In the genomic region with DNA sequence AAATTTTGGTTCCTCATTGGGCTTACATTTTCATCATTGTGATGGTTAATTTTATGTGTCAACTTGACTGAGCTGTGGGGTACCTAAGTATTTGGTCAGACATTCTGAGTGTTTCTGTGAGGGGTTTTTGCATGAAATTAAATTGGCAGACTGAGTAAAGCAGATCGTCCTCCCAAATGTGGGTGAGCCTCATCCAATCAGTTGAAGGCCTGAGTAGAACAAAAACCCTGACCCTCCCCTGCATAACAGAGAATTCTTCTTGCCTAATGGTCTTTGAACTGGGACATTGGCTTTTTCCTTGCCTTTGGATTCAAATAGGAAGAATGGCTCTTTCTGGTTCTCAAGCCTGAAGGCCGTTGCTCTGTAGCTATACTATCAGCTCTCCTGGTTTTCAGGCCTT, we compare ENCODE assay signal across 39 cellular contexts.
"Had no signal": no experiment of that assay in that cellular context is flagged by ENCODE, and none has a peak within 500 bp of the region (broad histone marks: within the 10 kb centered on the region; RNA-seq: fewer than 3 reads in every experiment).

No MANE protein-coding gene starts in this region.

- H3K27me3 ChIP-seq: adrenal gland, ascending aorta, body of pancreas, brain microvascular endothelial cell, breast epithelium, cardiac muscle cell had no signal

- H3K27ac ChIP-seq: adrenal gland, ascending aorta, body of pancreas, brain microvascular endothelial cell, breast epithelium, cardiac muscle cell had no signal

- FAIRE-seq: astrocyte, bronchial epithelial cell had no signal

- H3K9me3 ChIP-seq: adrenal gland, ascending aorta, body of pancreas, breast epithelium had no signal

- H3K27me3 Mint-ChIP-seq: activated naive CD4-positive, alpha-beta T cell treated with anti-CD3 and anti-CD28 coated beads, Interleukin-2, amount 10 ng/mL, durations not matched to agents 7 days and 5 days; activated naive CD4-positive, alpha-beta T cell treated with anti-CD3 and anti-CD28 coated beads, Interleukin-2, amount 50 U/mL, for 24 hours; activated naive CD8-positive, alpha-beta T cell; activated naive CD8-positive, alpha-beta T cell treated with anti-CD3 and anti-CD28 coated beads for 36 hours; activated naive CD8-positive, alpha-beta T cell treated with anti-CD3 and anti-CD28 coated beads, Interleukin-2, amount 10 ng/mL, durations not matched to agents 7 days and 5 days; activated T-cell treated with anti-CD3 and anti-CD28 coated beads, Interleukin-2, amount 50 U/mL, for 24 hours; activated T-helper 17 cell treated with anti-CD3 and anti-CD28 coated beads, Interleukin-2, amount 50 U/mL, for 72 hours; central memory CD8-positive, alpha-beta T cell had no signal

- H3K4me3 ChIP-seq: adrenal gland, ascending aorta, body of pancreas, breast epithelium, cardiac muscle cell had no signal

- H3K4me1 Mint-ChIP-seq: activated naive CD4-positive, alpha-beta T cell treated with anti-CD3 and anti-CD28 coated beads, Interleukin-2, amount 10 ng/mL, durations not matched to agents 7 days and 5 days; activated naive CD8-positive, alpha-beta T cell treated with anti-CD3 and anti-CD28 coated beads for 36 hours; activated naive CD8-positive, alpha-beta T cell treated with anti-CD3 and anti-CD28 coated beads, Interleukin-2, amount 10 ng/mL, durations not matched to agents 7 days and 5 days; activated naive CD8-positive, alpha-beta T cell treated with anti-CD3 and anti-CD28 coated beads, Interleukin-2, amount 50 U/mL, for 24 hours; activated T-helper 17 cell treated with anti-CD3 and anti-CD28 coated beads, Interleukin-2, amount 50 U/mL, for 72 hours; brain had no signal

- H3K27ac Mint-ChIP-seq: activated naive CD4-positive, alpha-beta T cell treated with anti-CD3 and anti-CD28 coated beads for 36 hours; activated naive CD4-positive, alpha-beta T cell treated with anti-CD3 and anti-CD28 coated beads, Interleukin-2, amount 10 ng/mL, durations not matched to agents 7 days and 5 days; activated naive CD4-positive, alpha-beta T cell treated with anti-CD3 and anti-CD28 coated beads, Interleukin-2, amount 50 U/mL, for 24 hours; activated naive CD4-positive, alpha-beta T cell treated with anti-CD3 and anti-CD28 coated beads, Interleukin-2, amount 50 U/mL, for 72 hours; activated naive CD8-positive, alpha-beta T cell; activated naive CD8-positive, alpha-beta T cell treated with anti-CD3 and anti-CD28 coated beads for 36 hours; activated naive CD8-positive, alpha-beta T cell treated with anti-CD3 and anti-CD28 coated beads, Interleukin-2, amount 10 ng/mL, durations not matched to agents 7 days and 5 days; activated naive CD8-positive, alpha-beta T cell treated with anti-CD3 and anti-CD28 coated beads, Interleukin-2, amount 50 U/mL, for 24 hours; activated T-cell treated with anti-CD3 and anti-CD28 coated beads, Interleukin-2, amount 50 U/mL, for 24 hours; activated T-cell treated with anti-CD3 and anti-CD28 coated beads, Interleukin-2, amount 50 U/mL, for 72 hours; activated T-helper 1 cell treated with anti-CD3 and anti-CD28 coated beads, Interleukin-12 subunit alpha, Interleukin-12 subunit beta, Interleukin-2, Interleukin-4 antibody, amounts not matched to agents 30 ng/mL and 10 ng/mL and 1 ng/mL, durations not matched to agents 14 hours and 24 hours and 36 hours; activated T-helper 17 cell treated with anti-CD3 and anti-CD28 coated beads, Interleukin-2, amount 50 U/mL, for 72 hours; activated T-helper 2 cell treated with anti-CD3 and anti-CD28 coated beads, Interferon-gamma antibody, Interleukin-2, Interleukin-4, amounts not matched to agents 10 μg/mL and 5 μg/mL and 100 μg/mL, durations not matched to agents 14 hours and 24 hours and 36 hours; brain had no signal

- H3K36me3 ChIP-seq: adrenal gland, ascending aorta, brain microvascular endothelial cell, breast epithelium, cardiac muscle cell had no signal

- DNase-seq: activated effector memory CD4-positive, alpha-beta T cell treated with anti-CD3 and anti-CD28 coated beads, Interleukin-2, amount 50 U/mL, for 16 hours; activated effector memory CD4-positive, alpha-beta T cell treated with Interleukin-2 at 50 U/mL for 16 hours; activated gamma-delta T cell; activated gamma-delta T cell treated with Interleukin-2 at 50 U/mL for 16 hours; activated naive CD4-positive, alpha-beta T cell; activated naive CD4-positive, alpha-beta T cell treated with anti-CD3 and anti-CD28 coated beads for 36 hours; activated naive CD4-positive, alpha-beta T cell treated with anti-CD3 and anti-CD28 coated beads, Interleukin-2, amount 10 ng/mL, durations not matched to agents 7 days and 5 days; activated naive CD4-positive, alpha-beta T cell treated with anti-CD3 and anti-CD28 coated beads, Interleukin-2, amount 50 U/mL, for 16 hours; activated naive CD4-positive, alpha-beta T cell treated with Interleukin-2 at 50 U/mL for 16 hours; activated naive CD8-positive, alpha-beta T cell treated with anti-CD3 and anti-CD28 coated beads for 36 hours; activated naive CD8-positive, alpha-beta T cell treated with anti-CD3 and anti-CD28 coated beads, Interleukin-2, amount 10 ng/mL, durations not matched to agents 7 days and 5 days; activated naive CD8-positive, alpha-beta T cell treated with anti-CD3 and anti-CD28 coated beads, Interleukin-2, amount 50 U/mL, for 24 hours; activated T-cell treated with anti-CD3 and anti-CD28 coated beads, Interleukin-2, amount 50 U/mL, for 24 hours; activated T-cell treated with anti-CD3 and anti-CD28 coated beads, Interleukin-2, amount 50 U/mL, for 4 hours; activated T-cell treated with anti-CD3 and anti-CD28 coated beads, Interleukin-2, amount 50 U/mL, for 48 hours; activated T-cell treated with anti-CD3 and anti-CD28 coated beads, Interleukin-2, amount 50 U/mL, for 72 hours; adrenal gland; amniotic stem cell; amygdala; anterior cingulate cortex; aorta; body of pancreas; brain microvascular endothelial cell; caudate nucleus; central memory CD4-positive, alpha-beta T cell; cerebellar nuclear complex had no signal

- ATAC-seq: activated naive CD4-positive, alpha-beta T cell treated with anti-CD3 and anti-CD28 coated beads, Interleukin-2, amount 50 U/mL, for 72 hours; activated naive CD8-positive, alpha-beta T cell treated with anti-CD3 and anti-CD28 coated beads, Interleukin-2, amount 50 U/mL, for 24 hours; activated T-cell treated with anti-CD3 and anti-CD28 coated beads, Interleukin-2, amount 50 U/mL, for 4 hours; activated T-cell treated with anti-CD3 and anti-CD28 coated beads, Interleukin-2, amount 50 U/mL, for 72 hours; activated T-helper 17 cell treated with anti-CD3 and anti-CD28 coated beads, Interleukin-2, amount 50 U/mL, for 72 hours; body of pancreas had no signal

- H3K4me1 ChIP-seq: ascending aorta, breast epithelium had no signal

- H3K9me3 Mint-ChIP-seq: activated naive CD4-positive, alpha-beta T cell treated with anti-CD3 and anti-CD28 coated beads for 36 hours; activated naive CD4-positive, alpha-beta T cell treated with anti-CD3 and anti-CD28 coated beads, Interleukin-2, amount 10 ng/mL, durations not matched to agents 7 days and 5 days; activated naive CD4-positive, alpha-beta T cell treated with anti-CD3 and anti-CD28 coated beads, Interleukin-2, amount 50 U/mL, for 24 hours; activated naive CD4-positive, alpha-beta T cell treated with anti-CD3 and anti-CD28 coated beads, Interleukin-2, amount 50 U/mL, for 72 hours; activated naive CD8-positive, alpha-beta T cell treated with anti-CD3 and anti-CD28 coated beads for 36 hours; activated naive CD8-positive, alpha-beta T cell treated with anti-CD3 and anti-CD28 coated beads, Interleukin-2, amount 10 ng/mL, durations not matched to agents 7 days and 5 days; activated naive CD8-positive, alpha-beta T cell treated with anti-CD3 and anti-CD28 coated beads, Interleukin-2, amount 50 U/mL, for 24 hours; activated T-cell treated with anti-CD3 and anti-CD28 coated beads, Interleukin-2, amount 50 U/mL, for 24 hours; activated T-cell treated with anti-CD3 and anti-CD28 coated beads, Interleukin-2, amount 50 U/mL, for 4 hours; activated T-cell treated with anti-CD3 and anti-CD28 coated beads, Interleukin-2, amount 50 U/mL, for 72 hours; activated T-helper 1 cell treated with anti-CD3 and anti-CD28 coated beads, Interleukin-12 subunit alpha, Interleukin-12 subunit beta, Interleukin-2, Interleukin-4 antibody, amounts not matched to agents 30 ng/mL and 10 ng/mL and 1 ng/mL, durations not matched to agents 14 hours and 24 hours and 36 hours; activated T-helper 17 cell treated with anti-CD3 and anti-CD28 coated beads, Interleukin-2, amount 50 U/mL, for 72 hours; activated T-helper 2 cell treated with anti-CD3 and anti-CD28 coated beads, Interferon-gamma antibody, Interleukin-2, Interleukin-4, amounts not matched to agents 10 μg/mL and 5 μg/mL and 100 μg/mL, durations not matched to agents 14 hours and 24 hours and 36 hours; brain; central memory CD8-positive, alpha-beta T cell had no signal

- H3K4me3 Mint-ChIP-seq: activated naive CD4-positive, alpha-beta T cell treated with anti-CD3 and anti-CD28 coated beads for 36 hours; activated naive CD4-positive, alpha-beta T cell treated with anti-CD3 and anti-CD28 coated beads, Interleukin-2, amount 10 ng/mL, durations not matched to agents 7 days and 5 days; activated naive CD4-positive, alpha-beta T cell treated with anti-CD3 and anti-CD28 coated beads, Interleukin-2, amount 50 U/mL, for 24 hours; activated naive CD8-positive, alpha-beta T cell; activated naive CD8-positive, alpha-beta T cell treated with anti-CD3 and anti-CD28 coated beads for 36 hours; activated naive CD8-positive, alpha-beta T cell treated with anti-CD3 and anti-CD28 coated beads, Interleukin-2, amount 10 ng/mL, durations not matched to agents 7 days and 5 days; activated naive CD8-positive, alpha-beta T cell treated with anti-CD3 and anti-CD28 coated beads, Interleukin-2, amount 50 U/mL, for 24 hours; activated T-cell treated with anti-CD3 and anti-CD28 coated beads, Interleukin-2, amount 50 U/mL, for 24 hours; activated T-cell treated with anti-CD3 and anti-CD28 coated beads, Interleukin-2, amount 50 U/mL, for 4 hours; activated T-cell treated with anti-CD3 and anti-CD28 coated beads, Interleukin-2, amount 50 U/mL, for 72 hours; activated T-helper 1 cell treated with anti-CD3 and anti-CD28 coated beads, Interleukin-12 subunit alpha, Interleukin-12 subunit beta, Interleukin-2, Interleukin-4 antibody, amounts not matched to agents 30 ng/mL and 10 ng/mL and 1 ng/mL, durations not matched to agents 14 hours and 24 hours and 36 hours; activated T-helper 17 cell treated with anti-CD3 and anti-CD28 coated beads, Interleukin-2, amount 50 U/mL, for 72 hours; brain; central memory CD8-positive, alpha-beta T cell had no signal

- H3K36me3 Mint-ChIP-seq: activated naive CD4-positive, alpha-beta T cell treated with anti-CD3 and anti-CD28 coated beads, Interleukin-2, amount 10 ng/mL, durations not matched to agents 7 days and 5 days; activated naive CD4-positive, alpha-beta T cell treated with anti-CD3 and anti-CD28 coated beads, Interleukin-2, amount 50 U/mL, for 24 hours; activated naive CD4-positive, alpha-beta T cell treated with anti-CD3 and anti-CD28 coated beads, Interleukin-2, amount 50 U/mL, for 72 hours; activated naive CD8-positive, alpha-beta T cell; activated naive CD8-positive, alpha-beta T cell treated with anti-CD3 and anti-CD28 coated beads for 36 hours; activated naive CD8-positive, alpha-beta T cell treated with anti-CD3 and anti-CD28 coated beads, Interleukin-2, amount 10 ng/mL, durations not matched to agents 7 days and 5 days; brain had no signal
